8 cellular contexts compared by ENCODE assay signal in the genomic region with DNA sequence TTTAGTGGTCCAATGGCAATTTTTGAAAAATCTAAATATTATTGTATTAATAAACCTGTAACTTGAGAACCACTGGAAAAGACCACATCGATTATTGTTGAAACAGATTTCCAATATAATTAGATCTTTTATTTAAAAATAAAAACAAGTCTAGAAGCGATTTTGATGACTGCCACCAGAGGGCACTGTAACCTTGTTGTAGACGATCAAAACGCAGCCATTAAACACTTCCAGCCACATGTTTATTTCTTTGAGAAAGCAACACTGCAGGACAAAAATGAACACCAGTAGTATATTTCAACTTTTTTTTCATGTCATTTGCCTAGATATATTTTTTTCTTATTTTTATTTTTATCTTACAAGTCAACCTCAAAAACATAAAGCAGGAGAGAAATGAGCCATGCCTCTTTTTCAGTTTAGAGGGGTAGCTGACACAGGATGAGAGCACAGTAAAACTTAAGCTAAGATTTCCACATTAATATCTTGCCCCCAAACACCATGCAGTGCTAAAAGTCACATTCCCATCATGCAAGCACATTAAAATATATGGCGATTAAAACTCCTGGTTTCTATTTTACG.
A peak's percentile ranks its signal among the peaks of the same experiment; 100 is the strongest.
DNase-seq lines count a peak whose midpoint lies in the region; ATAC-seq and TF ChIP-seq lines count a peak whose summit lies in the region.

No MANE protein-coding gene starts in this region.

- no peaks in the 10 kb centered on the region for H3K4me1 Mint-ChIP-seq in glutamatergic neuron (ENCODE audit: low read depth, unreplicated experiment)

- peak; percentile 65 for TF ChIP-seq CTCF in LNCaP clone FGC (IDR thresholded peaks at IDR 0.05; ENCODE audit: control insufficient read depth, extremely low read depth, insufficient read depth)
- peak; percentile 92 for TF ChIP-seq CTCF in glutamatergic neuron (IDR thresholded peaks at IDR 0.05; ENCODE audit: partially characterized antibody, unreplicated experiment)

- DNase-seq in DMS53 treated with DMSO at 0.1 percent for 48 hours (lab: John Stamatoyannopoulos, UW; ENCODE audit: unreplicated experiment) (peak; percentile 22), LNCaP clone FGC (ENCODE audit: low read depth) (peak; percentile 54), SHP77 (lab: John Stamatoyannopoulos, UW) (peak; percentile 43 to 60), glutamatergic neuron (peak; percentile 42), smooth muscle cell of the brain vasculature (ENCODE audit: low read depth, low spot score) (peak; percentile 65), HPDE6-E6E7 (ENCODE audit: extremely low spot score) (no peak)
- peak; percentile 9 to 49 (median 28) for DNase-seq in activated naive CD4-positive, alpha-beta T cell (lab: John Stamatoyannopoulos, UW)

- no peaks in the 10 kb centered on the region for H3K27me3 Mint-ChIP-seq in glutamatergic neuron (ENCODE audit: unreplicated experiment)

- H3K27ac Mint-ChIP-seq in glutamatergic neuron (ENCODE audit: unreplicated experiment) = no peak overlapping the region

- H3K4me3 ChIP-seq in LNCaP clone FGC (ENCODE audit: low read depth, low read length) = no peak overlapping the region

- no peak overlapping the region for H3K4me3 Mint-ChIP-seq in glutamatergic neuron (ENCODE audit: unreplicated experiment)

- ATAC-seq in HG03039 (IDR thresholded peaks at IDR 0.05; ENCODE audit: unreplicated experiment) = no peak

- H3K36me3 Mint-ChIP-seq in glutamatergic neuron (ENCODE audit: unreplicated experiment) = no peaks in the 10 kb centered on the region

- H3K9me3 Mint-ChIP-seq in glutamatergic neuron (ENCODE audit: unreplicated experiment) = peaks cover 2% of the 10 kb centered on the region
